Comparison of ENCODE assay signal across 8 cellular contexts in the genomic region with DNA sequence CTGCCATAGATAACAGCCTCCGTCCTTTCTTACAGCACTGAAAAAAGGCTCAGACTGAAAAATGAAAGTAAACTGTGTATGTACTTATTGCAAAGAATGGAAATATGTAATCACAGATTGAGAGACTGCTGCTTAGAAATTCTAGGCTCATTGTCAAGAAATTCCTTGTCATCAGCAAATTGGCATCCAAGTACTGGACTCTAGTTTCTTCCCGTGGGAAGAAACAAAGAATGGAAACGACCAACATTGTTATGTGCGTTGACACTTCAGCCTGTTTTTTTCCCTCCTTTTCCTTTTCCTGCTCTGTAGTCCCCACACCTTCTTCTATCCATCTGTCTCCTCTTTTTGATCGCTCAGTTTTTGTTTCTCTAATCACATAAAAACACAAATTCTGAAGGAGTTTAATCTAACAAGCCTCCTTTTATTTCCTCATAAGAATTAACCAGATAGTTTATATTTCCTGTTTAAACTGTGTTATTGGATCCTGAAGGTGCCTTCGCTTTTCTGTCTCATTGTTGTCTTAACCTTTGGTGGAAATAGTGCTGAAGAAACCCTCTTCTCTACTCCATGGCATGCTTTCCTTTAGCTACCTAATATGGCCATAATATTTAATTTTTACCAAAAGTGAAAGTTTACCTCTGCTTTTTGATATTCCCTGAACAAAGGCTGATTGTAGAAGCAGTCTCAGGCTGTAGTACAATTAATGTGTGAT. TPM values are rescaled to one million over a fixed set of nuclear protein-coding genes. Genes with fewer than 3 reads are reported as not detected.
A peak's percentile ranks its signal among the peaks of the same experiment; 100 is the strongest.
DNase-seq lines count a peak whose midpoint lies in the region; ATAC-seq, FAIRE-seq and TF ChIP-seq lines count a peak whose summit lies in the region.

No MANE protein-coding gene starts in this region.

- H3K4me1 Mint-ChIP-seq in astrocyte (ENCODE audit: low read depth, unreplicated experiment) = peaks cover 3% of the 10 kb centered on the region

- H2AFZ ChIP-seq in astrocyte (ENCODE audit: low read depth, low read length) = peak overlapping the region; percentile 18

- H3K4me1 ChIP-seq in astrocyte (ENCODE audit: insufficient read depth, low read length) = no peaks in the 10 kb centered on the region
- H3K4me1 ChIP-seq in aorta (ENCODE audit: control insufficient read depth in 1 of 2, insufficient read depth in 2 of 2, low read length in 2 of 2) = no peaks in the 10 kb centered on the region

- FAIRE-seq in astrocyte (lab: Jason Lieb, UNC) = no peak

- intact Hi-C loops in aorta (cut with DNase I) = no loop called here

- H3K27me3 ChIP-seq in astrocyte (ENCODE audit: insufficient read depth, low read length) = no peaks in the 10 kb centered on the region
- no peaks in the 10 kb centered on the region for H3K27me3 ChIP-seq in aorta (ENCODE audit: control insufficient read depth in 1 of 2, insufficient read depth in 2 of 2, low read length in 1 of 2)

- no peak overlapping the region for H3K27ac Mint-ChIP-seq in astrocyte (ENCODE audit: unreplicated experiment)

- no peaks in the 10 kb centered on the region for H3K36me3 Mint-ChIP-seq in astrocyte (ENCODE audit: low read depth, unreplicated experiment)

- peak; percentile 32 for DNase-seq in NCI-H2227 treated with DMSO at 0.1 percent for 48 hours (lab: John Stamatoyannopoulos, UW)
- no peak for DNase-seq in NCI-H2227 (lab: John Stamatoyannopoulos, UW; ENCODE audit: unreplicated experiment)
- DNase-seq in astrocyte (ENCODE audit: low read depth) = peak; percentile 84
- peak; percentile 9 for DNase-seq in medulla oblongata (ENCODE audit: extremely low spot score)
- no peak for DNase-seq in aorta
- no peak for DNase-seq in GDM1 (lab: John Stamatoyannopoulos, UW)
- DNase-seq in NCI-H510A treated with DMSO at 0.1 percent for 48 hours (lab: John Stamatoyannopoulos, UW) = no peak

- ATAC-seq in HG03378 (IDR thresholded peaks at IDR 0.05; ENCODE audit: unreplicated experiment) (peak; percentile 84), aorta (ENCODE audit: low FRiP score) (peak; percentile 59)

- no peaks in the 10 kb centered on the region for H3K9me3 Mint-ChIP-seq in astrocyte (ENCODE audit: unreplicated experiment)

- WGBS in aorta, 2 donors = 1 to 3% methylated on average over 6 of the region's 6 CpGs

- no peaks in the 10 kb centered on the region for H4K20me1 ChIP-seq in astrocyte (ENCODE audit: insufficient read depth, low read length)

- H3K9ac ChIP-seq in astrocyte (ENCODE audit: low read length) = peak overlapping the region; percentile 38

- H3K36me3 ChIP-seq in astrocyte (ENCODE audit: insufficient read depth, low read length) = no peaks in the 10 kb centered on the region
- no peaks in the 10 kb centered on the region for H3K36me3 ChIP-seq in aorta (ENCODE audit: control insufficient read depth in 1 of 2, insufficient read depth in 2 of 2, low read length in 1 of 2)

- H3K4me3 ChIP-seq in astrocyte (ENCODE audit: insufficient read depth, low read depth, low read length) (peak overlapping the region; percentile 17), aorta (ENCODE audit: low read length in 2 of 2) (peak overlapping the region; percentile 81 to 97)

- TF ChIP-seq CTCF in astrocyte (IDR thresholded peaks at IDR 0.05; ENCODE audit: insufficient read depth, low read depth, low read length) = no peak

- peak overlapping the region; percentile 70 for H3K4me2 ChIP-seq in astrocyte (ENCODE audit: low read length)

- H3K9me3 ChIP-seq in astrocyte (ENCODE audit: insufficient read depth, low read depth, low read length) (no peaks in the 10 kb centered on the region), aorta (ENCODE audit: control insufficient read depth, low read length) (no peaks in the 10 kb centered on the region)

- no peak overlapping the region for H3K4me3 Mint-ChIP-seq in astrocyte (ENCODE audit: unreplicated experiment)

- H3K27me3 Mint-ChIP-seq in astrocyte (ENCODE audit: low read depth, unreplicated experiment) = no peaks in the 10 kb centered on the region

- H3K79me2 ChIP-seq in astrocyte (ENCODE audit: insufficient read depth, low read length) = no peaks in the 10 kb centered on the region

- H3K27ac ChIP-seq in astrocyte (ENCODE audit: low read depth, low read length) (peak overlapping the region; percentile 6), aorta (ENCODE audit: low read depth in 1 of 2, low read length in 2 of 2) (peak overlapping the region in 1 of 2 donors; percentile 67)

RNA-seq across cellular contexts. Expression of gene CASP12, which starts 20.0 kb away (rescaled TPM):
- total RNA-seq in astrocyte = not detected in 2 replicates
- total RNA-seq in aorta = 1 to 10 TPM; 2.6 to 5.0 TPM
- polyA plus RNA-seq in aorta = 1 to 10 TPM; 2.4 to 5.0 TPM

RNA-seq across cellular contexts. Expression of gene CASP4, which starts 50.1 kb away (rescaled TPM):
- total RNA-seq in astrocyte (0.62 and 0.86 TPM in 2 replicates), aorta (100 to 1,000 TPM in 1 of 2 donors, 10 to 100 TPM in 1; 55.5 to 103 TPM)
- 10 to 100 TPM; 33.6 to 59.6 TPM for polyA plus RNA-seq in aorta

Comparison
In these comparisons a context has a peak if more than half of its experiments do, and no peak if none do; other contexts are left out.
1. DNase-seq: peak in NCI-H2227 treated with DMSO at 0.1 percent for 48 hours (single experiment), astrocyte (single experiment) and medulla oblongata (single experiment); none in NCI-H2227 (single experiment), aorta (0 of 2), GDM1 (single experiment) and NCI-H510A treated with DMSO at 0.1 percent for 48 hours (single experiment).
2. RNA of gene CASP4, which starts 50.1 kb away (total RNA-seq): 55.5 to 103 TPM in aorta; 0.62 to 0.86 TPM in astrocyte; every median in the first group is over 10 times any median in the second.